ENCODE assay signal across 28 cellular contexts in the genomic region with DNA sequence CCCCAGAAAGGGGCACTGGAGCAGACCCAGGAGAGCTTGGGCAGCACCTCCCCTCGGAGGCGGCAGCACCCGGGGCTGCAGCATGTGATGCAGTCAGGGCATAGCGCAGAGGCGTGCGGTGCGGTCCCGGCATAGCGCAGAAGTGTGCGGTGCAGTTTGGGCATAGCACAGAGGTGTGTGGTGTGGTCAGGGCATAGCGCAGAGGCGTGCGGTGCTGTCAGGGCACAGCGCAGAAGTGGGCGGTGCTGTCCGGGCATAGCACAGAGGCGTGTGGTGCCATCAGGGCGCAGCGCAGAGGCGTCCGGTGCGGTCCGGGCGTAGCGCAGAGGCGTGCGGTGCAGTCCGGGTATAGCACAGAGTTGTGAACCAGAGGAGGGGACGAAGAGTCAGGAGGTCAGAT. TPM values are rescaled to one million over a fixed set of nuclear protein-coding genes. Genes with fewer than 3 reads are reported as not detected.
DNase-seq lines count a peak whose midpoint lies in the region; ATAC-seq and TF ChIP-seq lines count a peak whose summit lies in the region.
"Had no signal": no experiment of that assay in that cellular context is flagged by ENCODE, and none has a peak within 500 bp of the region (broad histone marks: within the 10 kb centered on the region; RNA-seq: fewer than 3 reads in every experiment).

No MANE protein-coding gene starts in this region.

- no peak overlapping the region for H3K4me3 ChIP-seq in neuronal stem cell (ENCODE audit: low read length in 2 of 2)
- no peak overlapping the region for H3K4me3 ChIP-seq in sigmoid colon
- H3K4me3 ChIP-seq: GM12878, MG63 had no signal

- no peaks in the 10 kb centered on the region for H3K4me1 Mint-ChIP-seq in stimulated activated naive CD8-positive, alpha-beta T cell treated with anti-CD3 and anti-CD28 coated beads, Interleukin-15, amount 100 ng/mL, for 72 hours

- no peak for DNase-seq in stimulated activated naive CD8-positive, alpha-beta T cell treated with anti-CD3 and anti-CD28 coated beads, Interleukin-15, amount 100 ng/mL, for 72 hours
- DNase-seq in stimulated activated naive CD8-positive, alpha-beta T cell treated with anti-CD3 and anti-CD28 coated beads, Interleukin-15, Interleukin-2, amounts not matched to agents 100 U/mL and 50 U/mL, for 24 hours = no peak
- DNase-seq in neuronal stem cell (ENCODE audit: low spot score) (no peak), NCI-H774 (lab: John Stamatoyannopoulos, UW) (no peak), sigmoid colon (no peak)
- DNase-seq in stimulated activated CD4-positive, alpha-beta T cell treated with anti-CD3 and anti-CD28 coated beads, Interleukin-4, amount 100 ng/mL, for 1 hour = no peak
- DNase-seq: C1 segment of cervical spinal cord; CD8-positive, alpha-beta T cell; DMS 273 treated with DMSO at 0.1 percent for 48 hours; DMS79; EL; GDM1; GOT3; IMR-90; KG1; MG63; NCI-H1105 treated with DMSO at 0.1 percent for 48 hours; NCI-H146; NCI-H1930; NCI-H2107; NCI-H446 treated with DMSO at 0.1 percent for 48 hours; NCI-H526 treated with DMSO at 0.1 percent for 48 hours; SHP77 treated with DMSO at 0.1 percent for 48 hours had no signal

- H2AK5ac ChIP-seq in neuronal stem cell (ENCODE audit: low read depth, low read length) = peak overlapping the region; percentile 98

- WGBS in neuronal stem cell (ENCODE audit: extremely low coverage in 2 of 2, insufficient read length in 2 of 2, insufficient replicate concordance in 1 of 2), 2 donors = no CpG with 5 or more reads among the region's 29 CpGs
- WGBS in sigmoid colon, 2 donors = 91 to 92% methylated on average over 29 of the region's 29 CpGs

- TF ChIP-seq EP300 in sigmoid colon (IDR thresholded peaks at IDR 0.05) = no peak

- H3K9me3 Mint-ChIP-seq in stimulated activated naive CD8-positive, alpha-beta T cell treated with anti-CD3 and anti-CD28 coated beads, Interleukin-15, amount 100 ng/mL, for 72 hours = no peaks in the 10 kb centered on the region
- H3K9me3 Mint-ChIP-seq: CD8-positive, alpha-beta T cell had no signal

- H3K9me3 ChIP-seq in neuronal stem cell (replicated peaks in 1 of 2; ENCODE audit: control insufficient read depth in 2 of 2, insufficient read depth in 1 of 2, low read depth in 1 of 2, low read length in 2 of 2) (peaks cover 3% of the 10 kb centered on the region in 2 donors), sigmoid colon (no peaks in the 10 kb centered on the region)
- H3K9me3 ChIP-seq: MG63 had no signal

- no peak overlapping the region for H3K14ac ChIP-seq in neuronal stem cell (ENCODE audit: low read length)

- H3K23ac ChIP-seq in neuronal stem cell (ENCODE audit: low read depth, low read length, poor library complexity) = no peak overlapping the region

- H3K27me3 Mint-ChIP-seq in stimulated activated naive CD8-positive, alpha-beta T cell treated with anti-CD3 and anti-CD28 coated beads, Interleukin-15, amount 100 ng/mL, for 72 hours = peaks cover 33% of the 10 kb centered on the region

- H3K36me3 ChIP-seq in neuronal stem cell (replicated peaks in 1 of 2; ENCODE audit: control insufficient read depth in 2 of 2, insufficient read depth in 2 of 2, low read length in 2 of 2) = no peaks in the 10 kb centered on the region
- no peaks in the 10 kb centered on the region for H3K36me3 ChIP-seq in sigmoid colon
- H3K36me3 ChIP-seq: MG63 had no signal

- peak overlapping the region; percentile 54 for H4K8ac ChIP-seq in neuronal stem cell (ENCODE audit: low read depth, low read length)

- H3K27ac ChIP-seq in cingulate gyrus (ENCODE audit: low read depth, low read length) = peak overlapping the region; percentile 63
- no peak overlapping the region for H3K27ac ChIP-seq in neuronal stem cell (replicated peaks; ENCODE audit: low read length)
- no peak overlapping the region for H3K27ac ChIP-seq in sigmoid colon
- H3K27ac ChIP-seq: RWPE1 had no signal

- no peak overlapping the region for H2AFZ ChIP-seq in neuronal stem cell (ENCODE audit: low read length)

- H3K4me2 ChIP-seq in neuronal stem cell (ENCODE audit: insufficient read depth, low read length, poor library complexity, severe bottlenecking) = no peak overlapping the region

- no peak overlapping the region for H2BK120ac ChIP-seq in neuronal stem cell (ENCODE audit: low read depth, low read length)

- H3K27me3 ChIP-seq in neuronal stem cell (ENCODE audit: control insufficient read depth in 3 of 3, insufficient read depth in 3 of 3, low read depth in 1 of 3, low read length in 3 of 3) = peaks cover 0 to 21% (median 0%) of the 10 kb centered on the region in 3 experiments
- peaks cover 0 to 46% (median 4%) of the 10 kb centered on the region in 3 donors for H3K27me3 ChIP-seq in sigmoid colon
- H3K27me3 ChIP-seq: MG63 had no signal

- H3K27ac Mint-ChIP-seq in stimulated activated naive CD8-positive, alpha-beta T cell treated with anti-CD3 and anti-CD28 coated beads, Interleukin-15, amount 100 ng/mL, for 72 hours = no peak overlapping the region
- H3K27ac Mint-ChIP-seq: CD8-positive, alpha-beta T cell had no signal

- H3K4ac ChIP-seq in neuronal stem cell (ENCODE audit: low read length) = peak overlapping the region; percentile 4

- no peak overlapping the region for H2BK5ac ChIP-seq in neuronal stem cell (ENCODE audit: low read length)

- no peaks in the 10 kb centered on the region for H3K79me1 ChIP-seq in neuronal stem cell (ENCODE audit: low read depth, low read length)

- ATAC-seq in stimulated activated naive CD8-positive, alpha-beta T cell treated with anti-CD3 and anti-CD28 coated beads, Interleukin-15, amount 100 ng/mL, for 72 hours = peak; percentile 46
- no peak for ATAC-seq in stimulated activated naive CD8-positive, alpha-beta T cell treated with anti-CD3 and anti-CD28 coated beads, Interleukin-15, Interleukin-2, amounts not matched to agents 100 U/mL and 50 U/mL, for 24 hours
- ATAC-seq: CD8-positive, alpha-beta T cell; GM12878; HCT116; Panc1 had no signal

- peak overlapping the region; percentile 33 for H3K18ac ChIP-seq in neuronal stem cell (ENCODE audit: low read length)

- H4K91ac ChIP-seq in neuronal stem cell (ENCODE audit: low read depth, low read length, poor library complexity) = no peak overlapping the region

- intact Hi-C loops in sigmoid colon (cut with DNase I) = no loop called here

- TF ChIP-seq CTCF in sigmoid colon (IDR thresholded peaks at IDR 0.05) = no peak

- H3K4me3 Mint-ChIP-seq in stimulated activated naive CD8-positive, alpha-beta T cell treated with anti-CD3 and anti-CD28 coated beads, Interleukin-15, amount 100 ng/mL, for 72 hours = no peak overlapping the region
- H3K4me3 Mint-ChIP-seq: CD8-positive, alpha-beta T cell had no signal

- H3K9ac ChIP-seq in neuronal stem cell (ENCODE audit: low read depth, low read length, poor library complexity) = no peak overlapping the region

- H3K4me1 ChIP-seq in neuronal stem cell (ENCODE audit: control insufficient read depth in 2 of 2, insufficient read depth in 1 of 2, low read depth in 1 of 2, low read length in 2 of 2) = peaks cover 0 to 8% of the 10 kb centered on the region in 2 donors
- no peaks in the 10 kb centered on the region for H3K4me1 ChIP-seq in sigmoid colon

- no peak overlapping the region for H2BK15ac ChIP-seq in neuronal stem cell (ENCODE audit: low read length)

- peak overlapping the region; percentile 70 for H2BK12ac ChIP-seq in neuronal stem cell (ENCODE audit: low read length)

- TF ChIP-seq POLR2A in sigmoid colon (IDR thresholded peaks at IDR 0.05) = no peak

RNA-seq across cellular contexts. Expression of gene ADRA2C, which starts 42.8 kb away (rescaled TPM):
- 7.7 TPM for polyA plus RNA-seq in neuronal stem cell (2013, experiment 1 of 2)
- 7.2 TPM for polyA plus RNA-seq in neuronal stem cell (2013, experiment 2 of 2)
- total RNA-seq in sigmoid colon = 1 to 10 TPM in 2 of 4 donors, under 1 TPM in 2; 0.33 to 5.2 (median 1.2) TPM
- 1 to 10 TPM in 1 of 3 donors, not detected in 2; 1.2 TPM for polyA plus RNA-seq in sigmoid colon
- total RNA-seq: CD8-positive, alpha-beta T cell had no signal
- polyA plus RNA-seq: GM12878 had no signal
